22 cellular contexts compared by ENCODE assay signal in the genomic region with DNA sequence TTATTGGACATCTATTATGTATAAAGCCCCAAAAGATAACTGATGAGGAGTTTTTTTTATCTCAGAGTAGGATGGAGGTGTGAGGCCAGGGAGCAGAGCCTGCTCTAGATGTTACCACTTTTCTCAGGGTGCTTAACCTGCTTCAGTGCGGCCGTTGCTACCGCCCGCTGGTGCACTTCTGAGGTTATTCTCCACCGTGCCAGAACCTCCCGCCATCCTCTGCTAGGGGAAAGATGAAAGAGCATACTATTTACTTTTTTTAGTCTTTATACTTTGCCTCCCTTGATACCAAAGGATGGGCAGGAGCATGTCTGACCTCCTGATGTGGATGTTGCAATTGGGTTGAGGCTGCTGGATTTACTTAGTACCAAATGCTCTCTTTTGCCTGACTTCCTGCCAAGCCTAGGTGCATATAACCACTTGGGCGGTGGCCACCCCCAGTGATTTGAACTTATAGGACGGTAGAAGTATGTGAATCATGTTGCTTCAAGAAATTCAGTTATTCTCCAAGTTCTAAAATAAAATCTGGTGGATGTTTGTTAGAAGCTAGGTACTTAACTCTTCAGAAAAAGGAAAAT.
"Had no signal": no experiment of that assay in that cellular context is flagged by ENCODE, and none has a peak within 500 bp of the region (broad histone marks: within the 10 kb centered on the region; RNA-seq: fewer than 3 reads in every experiment).

No MANE protein-coding gene starts in this region.

- H3K27me3 ChIP-seq: esophagus squamous epithelium, gastroesophageal sphincter, right lobe of liver, stomach, vagina had no signal

- H3K36me3 ChIP-seq: esophagus squamous epithelium, gastroesophageal sphincter, prostate gland, right lobe of liver, stomach, thoracic aorta, vagina had no signal

- H3K4me1 ChIP-seq: parathyroid adenoma, prostate gland, right lobe of liver had no signal

- H3K9ac ChIP-seq: parathyroid adenoma had no signal

- H2AFZ ChIP-seq: parathyroid adenoma had no signal

- DNase-seq: dermis blood vessel endothelial cell; esophagus squamous epithelium; glutamatergic neuron; kidney; left cardiac atrium; mesendoderm; naive thymus-derived CD4-positive, alpha-beta T cell; nephron progenitor cell; retina; right lobe of liver; stimulated activated CD4-positive, alpha-beta T cell treated with anti-CD3 and anti-CD28 coated beads, Interleukin-2, amount 100 ng/mL, for 24 hours; stimulated activated CD4-positive, alpha-beta T cell treated with anti-CD3 and anti-CD28 coated beads, Interleukin-4, amount 100 ng/mL, for 4 hours; stimulated activated naive CD4-positive, alpha-beta T cell; stomach; substantia nigra had no signal

- H3K4me3 Mint-ChIP-seq: naive thymus-derived CD4-positive, alpha-beta T cell; nephron progenitor cell; type B pancreatic cell had no signal

- H3K4me1 Mint-ChIP-seq: naive thymus-derived CD4-positive, alpha-beta T cell had no signal

- H3K36me3 Mint-ChIP-seq: naive thymus-derived CD4-positive, alpha-beta T cell; type B pancreatic cell had no signal

- FAIRE-seq: colon, kidney had no signal

- H3K27ac Mint-ChIP-seq: naive thymus-derived CD4-positive, alpha-beta T cell; nephron progenitor cell; type B pancreatic cell had no signal

- ATAC-seq: gastroesophageal sphincter; left cardiac atrium; naive thymus-derived CD4-positive, alpha-beta T cell had no signal

- H3K9me3 ChIP-seq: esophagus squamous epithelium, gastroesophageal sphincter, prostate gland, right lobe of liver, stomach, thoracic aorta, vagina had no signal

- H3K27ac ChIP-seq: parathyroid adenoma, prostate gland, right lobe of liver, stomach, thoracic aorta, vagina had no signal

- H3K27me3 Mint-ChIP-seq: type B pancreatic cell had no signal

- H3K4me3 ChIP-seq: esophagus squamous epithelium, gastroesophageal sphincter, prostate gland, right lobe of liver, stomach, thoracic aorta, vagina had no signal
